Comparison of ENCODE assay signal across 1 cellular context in genomic region chr20:25390538-25391528, GRCh38.
TF ChIP-seq lines count a peak whose summit lies in the region.

Gene ABHD12 (minus strand): TSS chr20:25390835. CDS start chr20:25390703, 132 bp downstream.

TF ChIP-seq in HEK293, 187 proteins besides CTCF, POLR2A, EP300 and RAD21 (continued from another document and continues in another):
- TF ChIP-seq ZNF654 (tag by site-specific recombination; IDR thresholded peaks at IDR 0.05; ENCODE audit: low read depth) (no peak), KLF17 (tag by site-specific recombination; IDR thresholded peaks at IDR 0.05) (peak; percentile 34; the same call in 1 of the 2 replicates), SALL2 (tag by site-specific recombination; IDR thresholded peaks at IDR 0.05; ENCODE audit: borderline replicate concordance) (no peak), ZNF280C (tag by site-specific recombination; IDR thresholded peaks at IDR 0.05) (no peak), ZNF121 (tag by site-specific recombination; IDR thresholded peaks at IDR 0.05) (no peak), ZNF747 (tag by site-specific recombination; IDR thresholded peaks at IDR 0.05) (no peak), PRDM2 (tag by site-specific recombination; IDR thresholded peaks at IDR 0.05; ENCODE audit: borderline replicate concordance) (no peak), MYNN (tag by site-specific recombination; IDR thresholded peaks at IDR 0.05; ENCODE audit: borderline replicate concordance) (no peak), ZNF501 (tag by site-specific recombination; IDR thresholded peaks at IDR 0.05) (peak; percentile 61; the same call in 1 of the 2 replicates), ZSCAN18 (tag by site-specific recombination; IDR thresholded peaks at IDR 0.05) (no peak), KLF7 (tag by site-specific recombination; IDR thresholded peaks at IDR 0.05; ENCODE audit: borderline replicate concordance) (no peak), BCL11B (tag by site-specific recombination; IDR thresholded peaks at IDR 0.05; ENCODE audit: low read depth) (no peak), RBAK (tag by site-specific recombination; IDR thresholded peaks at IDR 0.05) (no peak), ZBTB44 (tag by site-specific recombination; IDR thresholded peaks at IDR 0.05) (peak; percentile 89), ZNF548 (tag by site-specific recombination; IDR thresholded peaks at IDR 0.05) (no peak), ZBTB26 (tag by site-specific recombination; optimal IDR thresholded peaks at IDR 0.05) (peak; percentile 92), ZSCAN5A (tag by site-specific recombination; IDR thresholded peaks at IDR 0.05) (no peak), ZNF394 (tag by site-specific recombination; IDR thresholded peaks at IDR 0.05; ENCODE audit: borderline replicate concordance) (no peak), ZNF19 (tag by site-specific recombination; IDR thresholded peaks at IDR 0.05; ENCODE audit: low read depth) (no peak), ZNF837 (tag by site-specific recombination; IDR thresholded peaks at IDR 0.05) (no peak), ZNF37A (tag by site-specific recombination; IDR thresholded peaks at IDR 0.05) (no peak), ZNF426 (tag by site-specific recombination; IDR thresholded peaks at IDR 0.05) (no peak), ZNF843 (tag by site-specific recombination; IDR thresholded peaks at IDR 0.05) (no peak), ZNF302 (tag by site-specific recombination; IDR thresholded peaks at IDR 0.05; ENCODE audit: low read depth) (no peak), ZNF140 (tag by site-specific recombination; IDR thresholded peaks at IDR 0.05) (no peak), ZNF555 (tag by site-specific recombination; conservative IDR thresholded peaks at IDR 0.05) (no peak), PRDM1 (tag by site-specific recombination; IDR thresholded peaks at IDR 0.05) (no peak), REPIN1 (tag by site-specific recombination; IDR thresholded peaks at IDR 0.05; ENCODE audit: low read depth) (no peak), ZXDB (tag by site-specific recombination; IDR thresholded peaks at IDR 0.05) (peak; percentile 75), ZBTB48 (tag by site-specific recombination; IDR thresholded peaks at IDR 0.05) (no peak), ZNF391 (tag by site-specific recombination; IDR thresholded peaks at IDR 0.05; ENCODE audit: borderline replicate concordance, low read depth) (no peak), ZNF623 (tag by site-specific recombination; IDR thresholded peaks at IDR 0.05) (no peak), MEIS1 (CRISPR knock-in tag; IDR thresholded peaks at IDR 0.05; ENCODE audit: borderline replicate concordance) (no peak), ZSCAN23 (tag by site-specific recombination; IDR thresholded peaks at IDR 0.05) (no peak), TCF7L2 (IDR thresholded peaks at IDR 0.05; ENCODE audit: borderline replicate concordance, low read depth, low read length) (no peak), ZNF76 (tag by site-specific recombination; IDR thresholded peaks at IDR 0.05; ENCODE audit: borderline replicate concordance, low read depth) (peak; percentile 61; the same call in 1 of the 2 replicates), ZNF645 (tag by site-specific recombination; IDR thresholded peaks at IDR 0.05) (no peak), TRIM28 (IDR thresholded peaks at IDR 0.05; ENCODE audit: borderline replicate concordance, low read length) (no peak), ZFP69B (tag by site-specific recombination; IDR thresholded peaks at IDR 0.05) (no peak), ZNF133 (tag by site-specific recombination; IDR thresholded peaks at IDR 0.05) (no peak), SETDB1 (IDR thresholded peaks at IDR 0.05; ENCODE audit: insufficient read length, low read length) (no peak), ZNF639 (tag by site-specific recombination; IDR thresholded peaks at IDR 0.05) (no peak; the same call in 1 of the 2 replicates), YY2 (tag by site-specific recombination; IDR thresholded peaks at IDR 0.05) (0 out of 2 replicates have a peak, but pooled peaks have one; percentile 39), ZNF596 (tag by site-specific recombination; IDR thresholded peaks at IDR 0.05) (no peak), ZNF621 (tag by site-specific recombination; IDR thresholded peaks at IDR 0.05) (no peak), SP3 (tag by site-specific recombination; IDR thresholded peaks at IDR 0.05) (peak; percentile 49; the same call in 1 of the 2 replicates), ZSCAN16 (tag by site-specific recombination; IDR thresholded peaks at IDR 0.05) (no peak), SP2 (tag by site-specific recombination; IDR thresholded peaks at IDR 0.05) (peak; percentile 70)
